Comparison of ENCODE assay signal across 32 cellular contexts in the genomic region with DNA sequence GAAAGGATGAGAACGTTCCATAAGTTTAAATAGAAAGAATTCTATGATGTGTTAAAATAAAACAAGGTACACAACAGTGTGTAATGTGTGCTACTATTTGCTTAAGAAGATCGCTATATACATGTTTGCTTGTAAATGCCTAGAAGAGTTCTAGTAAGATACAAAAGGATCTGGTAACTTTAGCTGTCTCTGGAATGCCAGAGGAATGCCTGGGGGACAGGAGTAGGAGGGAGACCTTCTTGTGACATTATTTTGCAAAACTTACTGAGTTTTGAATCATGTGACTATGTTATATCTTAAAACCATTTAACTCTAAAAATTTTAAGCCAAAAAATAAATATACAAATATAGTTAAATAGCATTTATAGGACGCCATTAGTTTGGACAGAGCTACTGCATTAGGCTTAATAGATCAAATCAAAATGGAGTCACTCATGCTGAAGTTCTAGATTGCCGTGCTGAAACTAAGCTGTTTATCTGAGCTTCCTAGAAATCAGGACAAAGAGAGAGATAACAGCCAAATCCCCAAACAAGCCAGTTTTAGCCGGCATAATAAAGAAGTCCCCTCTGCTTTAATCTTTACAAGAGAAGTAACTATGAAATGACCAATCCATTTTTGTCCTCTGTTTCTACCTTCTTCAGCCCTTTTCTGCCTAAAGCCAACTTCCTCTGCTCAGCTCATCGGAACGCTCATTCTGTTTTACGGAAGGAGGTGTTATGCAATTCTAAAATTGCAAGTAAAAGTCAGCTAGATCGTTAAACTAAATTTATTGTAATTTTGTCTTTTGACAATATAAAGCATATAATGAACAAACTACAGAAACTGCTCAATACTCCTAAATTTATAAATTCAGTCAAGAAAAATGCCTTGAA. TPM values are rescaled to one million over a fixed set of nuclear protein-coding genes. Genes with fewer than 3 reads are reported as not detected.
DNase-seq lines count a peak whose midpoint lies in the region; ATAC-seq, FAIRE-seq and TF ChIP-seq lines count a peak whose summit lies in the region.
"Had no signal": no experiment of that assay in that cellular context is flagged by ENCODE, and none has a peak within 500 bp of the region (broad histone marks: within the 10 kb centered on the region; RNA-seq: fewer than 3 reads in every experiment).

No MANE protein-coding gene starts in this region.

- TF ChIP-seq EP300 in GM12878 (IDR thresholded peaks at IDR 0.05; ENCODE audit: borderline replicate concordance in 1 of 2, control insufficient read depth in 1 of 2, low read depth in 2 of 2, low read length in 2 of 2), result no peak

- in situ Hi-C loops in HAP-1 (cut with MboI; ENCODE audit: low sequenced_read_pairs) (no loop called here), GM12878 (cut with MboI) (no loop called here)

- no peak for TF ChIP-seq CTCF in GM12878 (IDR thresholded peaks at IDR 0.05 in 2 of 3, conservative IDR thresholded peaks at IDR 0.05 in 1 of 3; ENCODE audit: control insufficient read depth in 2 of 3, extremely low read depth in 1 of 3, insufficient read depth in 1 of 3, low read depth in 3 of 3, low read length in 3 of 3)
- TF ChIP-seq CTCF in neutrophil (IDR thresholded peaks at IDR 0.05), result no peak

- H3K4me1 ChIP-seq in HAP-1 (peaks cover 8% of the 10 kb centered on the region; the same call in 1 of the 2 replicates), GM12878 (ENCODE audit: control insufficient read depth, insufficient read depth, low read length) (peaks cover 26% of the 10 kb centered on the region), neutrophil (ENCODE audit: control insufficient read depth in 1 of 2, insufficient read depth in 1 of 2, low read depth in 1 of 2, low read length in 1 of 2) (peaks cover 32 to 34% of the 10 kb centered on the region in 2 experiments)
- H3K4me1 ChIP-seq: breast epithelium, lower lobe of right lung, pancreas, upper lobe of right lung had no signal

- BruUV-seq in GM12878 (replicated peaks; lab: Mats Ljungman, UMichigan), result no TSS peak

- no peak overlapping the region for H3K27ac ChIP-seq in GM12878 (ENCODE audit: control insufficient read depth, insufficient read depth)
- peak overlapping the region; percentile 77 for H3K27ac ChIP-seq in neutrophil
- H3K27ac ChIP-seq: BLaER1 treated with 17β-estradiol and CSF1 and Interleukin-3, amounts not matched to agents 10 nM and 100 nM; breast epithelium; lower lobe of right lung; pancreas; upper lobe of right lung had no signal

- H3K79me2 ChIP-seq in GM12878 (ENCODE audit: control insufficient read depth, insufficient read depth, low read length), result no peaks in the 10 kb centered on the region

- RAD21 ChIA-PET in GM12878 (lab: Charles Lee; ENCODE audit: unreplicated experiment), result no interaction called here

- DNase-seq in HAP-1 (ENCODE audit: low spot score in 2 of 2), result peak; percentile 14 to 58
- DNase-seq in NOMO-1 (lab: John Stamatoyannopoulos, UW; ENCODE audit: unreplicated experiment in 2 of 2), result peak; percentile 78 to 87
- DNase-seq in GM12878 (ENCODE audit: low read depth, low spot score), result no peak
- no peak for DNase-seq in iPS-NIHi7 (ENCODE audit: extremely low spot score)
- DNase-seq in NK-92 treated with Interleukin-12 subunit alpha and Interleukin-12 subunit beta, amount 100 ng/mL, for 24 hours (lab: John Stamatoyannopoulos, UW), result no peak
- DNase-seq in DMS153 treated with DMSO at 0.1 percent for 48 hours (lab: John Stamatoyannopoulos, UW; ENCODE audit: unreplicated experiment), result no peak
- no peak for DNase-seq in NCI-H446 treated with DMSO at 0.1 percent for 48 hours (lab: John Stamatoyannopoulos, UW)
- DNase-seq: activated CD4-positive, alpha-beta T cell treated with anti-CD3 and anti-CD28 coated beads for 36 hours; activated T-cell treated with anti-CD3 and anti-CD28 coated beads for 4 hours; DMS79 treated with DMSO at 0.1 percent for 48 hours; erythroblast; GF-D8; IMR-90; kidney glomerular epithelial cell; lower lobe of right lung; NCI-H1436; pancreas; RPMI8226; stimulated activated CD4-positive, alpha-beta T cell treated with anti-CD3 and anti-CD28 coated beads, Interleukin-4, amount 100 ng/mL, for 24 hours; substantia nigra; T-helper 17 cell; upper lobe of right lung had no signal

- TF ChIP-seq POLR2A in GM12878 (IDR thresholded peaks at IDR 0.05; ENCODE audit: low read depth, low read length), result no peak

- WGBS in GM12878 (ENCODE audit: insufficient coverage, insufficient replicate concordance, low lambda C conversion rate, missing lambda C conversion rate), result 96% methylated on average over 9 of the region's 9 CpGs

- H3K9me3 ChIP-seq in HAP-1 (no peaks in the 10 kb centered on the region), GM12878 (replicated peaks; ENCODE audit: control insufficient read depth, insufficient read depth, low read length) (no peaks in the 10 kb centered on the region; the same call in 2 of the 3 replicates), neutrophil (no peaks in the 10 kb centered on the region)
- H3K9me3 ChIP-seq: BLaER1 treated with 17β-estradiol and CSF1 and Interleukin-3, amounts not matched to agents 10 nM and 100 nM; breast epithelium; lower lobe of right lung; pancreas; right atrium auricular region; upper lobe of right lung had no signal

- H3K4me2 ChIP-seq in GM12878 (ENCODE audit: control insufficient read depth, insufficient read depth), result no peak overlapping the region
- H3K4me2 ChIP-seq: BLaER1 treated with 17β-estradiol and CSF1 and Interleukin-3, amounts not matched to agents 10 nM and 100 nM had no signal

- CTCF ChIA-PET in GM12878 (lab: Yijun Ruan, JAX), result interaction anchor here (0.7 to 2.3 kb wide), 6 partner anchors 9 to 233 kb away, joined by 3 to 6 read pairs (median 4); no protein-coding TSS in a partner anchor

- ATAC-seq in GM12878, result no peak
- ATAC-seq: activated CD4-positive, alpha-beta T cell treated with anti-CD3 and anti-CD28 coated beads for 36 hours; activated naive CD4-positive, alpha-beta T cell treated with anti-CD3 and anti-CD28 coated beads, Interleukin-2, amount 50 U/mL, for 72 hours; lower lobe of right lung; natural killer cell treated with Interleukin-12 subunit alpha and Interleukin-12 subunit beta and Interleukin-15 and Interleukin-18, amount 100 ng/mL, for 72 hours; pancreas; stimulated activated effector memory CD8-positive, alpha-beta T cell treated with anti-CD3 and anti-CD28 coated beads, Interleukin-12 subunit alpha, Interleukin-12 subunit beta, amount 100 ng/mL, for 72 hours; T-helper 17 cell; upper lobe of right lung had no signal

- POLR2A ChIA-PET in GM12878 (lab: Charles Lee), result interaction anchor here (0.6 kb wide), 1 partner anchor 46 kb away, joined by 3 read pairs; no protein-coding TSS in a partner anchor

- SMC1A ChIA-PET in GM12878 (lab: Charles Lee; ENCODE audit: uncharacterized antibody, unreplicated experiment), result interaction anchor here (0.9 to 1.5 kb wide), 3 partner anchors 37 to 67 kb away, joined by 3 to 4 read pairs (median 4); no protein-coding TSS in a partner anchor

- no peak overlapping the region for H2AFZ ChIP-seq in GM12878 (ENCODE audit: control insufficient read depth, low read depth, low read length)

- H3K36me3 ChIP-seq in HAP-1 (replicated peaks), result no peaks in the 10 kb centered on the region
- no peaks in the 10 kb centered on the region for H3K36me3 ChIP-seq in GM12878 (ENCODE audit: control insufficient read depth in 2 of 2, insufficient read depth in 2 of 2, low read length in 1 of 2)
- no peaks in the 10 kb centered on the region for H3K36me3 ChIP-seq in neutrophil
- H3K36me3 ChIP-seq: BLaER1 treated with 17β-estradiol and CSF1 and Interleukin-3, amounts not matched to agents 10 nM and 100 nM; breast epithelium; lower lobe of right lung; pancreas; right atrium auricular region; upper lobe of right lung had no signal

- H3K4me3 ChIP-seq in HAP-1 (no peak overlapping the region), GM12878 (no peak overlapping the region), neutrophil (ENCODE audit: low read depth in 1 of 2, low read length in 1 of 2) (peak overlapping the region; percentile 13 to 22)
- H3K4me3 ChIP-seq: BLaER1 treated with 17β-estradiol and CSF1 and Interleukin-3, amounts not matched to agents 10 nM and 100 nM; breast epithelium; lower lobe of right lung; pancreas; right atrium auricular region; upper lobe of right lung had no signal

- peak; percentile 54 for FAIRE-seq in GM12878 (lab: Jason Lieb, UNC)
- FAIRE-seq: GM18507, pancreas had no signal

- TF ChIP-seq RAD21 in GM12878 (IDR thresholded peaks at IDR 0.05; ENCODE audit: insufficient read depth, low read depth, low read length), result no peak

- intact Hi-C loops in GM12878 (cut with micrococcal nuclease; ENCODE audit: unreplicated experiment), result no loop called here

- H3K27me3 ChIP-seq in HAP-1 (ENCODE audit: low read depth) (no peaks in the 10 kb centered on the region), GM12878 (replicated peaks in 1 of 2; ENCODE audit: control insufficient read depth in 2 of 2, insufficient read depth in 2 of 2, low read length in 1 of 2) (no peaks in the 10 kb centered on the region), neutrophil (no peaks in the 10 kb centered on the region)
- H3K27me3 ChIP-seq: BLaER1 treated with 17β-estradiol and CSF1 and Interleukin-3, amounts not matched to agents 10 nM and 100 nM; breast epithelium; right atrium auricular region; upper lobe of right lung had no signal

- no peak overlapping the region for H3K9ac ChIP-seq in GM12878 (ENCODE audit: control insufficient read depth, insufficient read depth, low read length)
- H3K9ac ChIP-seq: BLaER1 treated with 17β-estradiol and CSF1 and Interleukin-3, amounts not matched to agents 10 nM and 100 nM had no signal

- H4K20me1 ChIP-seq in GM12878 (ENCODE audit: control insufficient read depth, insufficient read depth), result no peaks in the 10 kb centered on the region
- H4K20me1 ChIP-seq: BLaER1 treated with 17β-estradiol and CSF1 and Interleukin-3, amounts not matched to agents 10 nM and 100 nM had no signal

TF ChIP-seq in GM12878, 131 proteins besides CTCF, POLR2A, EP300 and RAD21 (continues in another document):
- no peak for TF ChIP-seq CEBPB (IDR thresholded peaks at IDR 0.05; ENCODE audit: borderline replicate concordance in 1 of 2, low read depth in 2 of 2, low read length in 2 of 2)

RNA-seq across cellular contexts. Expression of a gene that starts 44.8 kb away (rescaled TPM):
- total RNA-seq in GM12878 (2013; cell fraction: nucleolus; rRNA removed), result not detected in 2 replicates
- total RNA-seq in GM12878 (2014; rRNA removed) (not detected in 2 replicates), GM12878 (2014; rRNA removed; fragmentation: Illumina TruSeq; extraction: Trizol) (0.05 TPM in 1 of 2 replicates, not detected in the other), GM12878 (2021) (not detected in 2 replicates)
- not detected for polyA plus RNA-seq in GM12878 (2011; ENCODE audit: low read depth)
- polyA plus RNA-seq in GM12878 (2011; rRNA removed) (not detected in 2 replicates), GM12878 (2014; fragmentation: Illumina TruSeq; extraction: Trizol) (0.07 TPM in 1 of 2 replicates, not detected in the other), GM12878 (2014; fragmentation: Nextera tagmentation; extraction: Ambion mirVana) (under 1 TPM; 0.02 TPM), GM12878 (2014; rRNA removed) (not detected in 2 replicates), GM12878 (2016; fragmentation: Nextera tagmentation; extraction: Ambion mirVana) (under 1 TPM; 0.04 to 0.05 TPM)
- not detected in 2 replicates for polyA plus RNA-seq in GM12878 (2011; cell fraction: cytosol; rRNA removed)
- not detected in 2 replicates for polyA plus RNA-seq in GM12878 (2011; cell fraction: nucleus; rRNA removed)
- polyA plus RNA-seq in GM12878 (2012), result 0.03 and 0.05 TPM in 2 replicates
- polyA minus RNA-seq in GM12878 (2011; rRNA and poly(A)+ RNA removed), result not detected in 2 replicates
- not detected in 2 replicates for polyA minus RNA-seq in GM12878 (2011; cell fraction: cytosol; rRNA and poly(A)+ RNA removed)
- not detected in 2 replicates for polyA minus RNA-seq in GM12878 (2011; cell fraction: nucleus; rRNA and poly(A)+ RNA removed)
- total RNA-seq: activated CD4-positive, alpha-beta T cell treated with anti-CD3 and anti-CD28 coated beads for 36 hours; activated naive CD4-positive, alpha-beta T cell treated with anti-CD3 and anti-CD28 coated beads, Interleukin-2, amount 50 U/mL, for 72 hours; IMR-90; lower lobe of right lung; mononuclear cell; natural killer cell treated with Interleukin-12 subunit alpha and Interleukin-12 subunit beta and Interleukin-15 and Interleukin-18, amount 100 ng/mL, for 72 hours; NCI-H460; right atrium auricular region; T-helper 17 cell; upper lobe of right lung had no signal
- polyA plus RNA-seq: IMR-90 had no signal

Comparison
In these comparisons a context has a peak if more than half of its experiments do, and no peak if none do; other contexts are left out.
1. DNase-seq: peak in HAP-1 (2 of 2) and NOMO-1 (2 of 2); none in GM12878 (single experiment), iPS-NIHi7 (single experiment), NK-92 treated with Interleukin-12 subunit alpha and Interleukin-12 subunit beta, amount 100 ng/mL, for 24 hours (single experiment), DMS153 treated with DMSO at 0.1 percent for 48 hours (single experiment) and NCI-H446 treated with DMSO at 0.1 percent for 48 hours (single experiment).
2. H3K4me3 ChIP-seq: peak in neutrophil (2 of 2); none in HAP-1 (single experiment) and GM12878 (single experiment).